In genomic region chr5:166750376-166750775, GRCh38 we compare ENCODE assay signal across 1 cellular context.
TF ChIP-seq lines count a peak whose summit lies in the region.

No MANE protein-coding gene starts in this region.

TF ChIP-seq in GM23338, 12 proteins besides CTCF, POLR2A, EP300 and RAD21 (continued from another document):
- TF ChIP-seq, protein P1, sequence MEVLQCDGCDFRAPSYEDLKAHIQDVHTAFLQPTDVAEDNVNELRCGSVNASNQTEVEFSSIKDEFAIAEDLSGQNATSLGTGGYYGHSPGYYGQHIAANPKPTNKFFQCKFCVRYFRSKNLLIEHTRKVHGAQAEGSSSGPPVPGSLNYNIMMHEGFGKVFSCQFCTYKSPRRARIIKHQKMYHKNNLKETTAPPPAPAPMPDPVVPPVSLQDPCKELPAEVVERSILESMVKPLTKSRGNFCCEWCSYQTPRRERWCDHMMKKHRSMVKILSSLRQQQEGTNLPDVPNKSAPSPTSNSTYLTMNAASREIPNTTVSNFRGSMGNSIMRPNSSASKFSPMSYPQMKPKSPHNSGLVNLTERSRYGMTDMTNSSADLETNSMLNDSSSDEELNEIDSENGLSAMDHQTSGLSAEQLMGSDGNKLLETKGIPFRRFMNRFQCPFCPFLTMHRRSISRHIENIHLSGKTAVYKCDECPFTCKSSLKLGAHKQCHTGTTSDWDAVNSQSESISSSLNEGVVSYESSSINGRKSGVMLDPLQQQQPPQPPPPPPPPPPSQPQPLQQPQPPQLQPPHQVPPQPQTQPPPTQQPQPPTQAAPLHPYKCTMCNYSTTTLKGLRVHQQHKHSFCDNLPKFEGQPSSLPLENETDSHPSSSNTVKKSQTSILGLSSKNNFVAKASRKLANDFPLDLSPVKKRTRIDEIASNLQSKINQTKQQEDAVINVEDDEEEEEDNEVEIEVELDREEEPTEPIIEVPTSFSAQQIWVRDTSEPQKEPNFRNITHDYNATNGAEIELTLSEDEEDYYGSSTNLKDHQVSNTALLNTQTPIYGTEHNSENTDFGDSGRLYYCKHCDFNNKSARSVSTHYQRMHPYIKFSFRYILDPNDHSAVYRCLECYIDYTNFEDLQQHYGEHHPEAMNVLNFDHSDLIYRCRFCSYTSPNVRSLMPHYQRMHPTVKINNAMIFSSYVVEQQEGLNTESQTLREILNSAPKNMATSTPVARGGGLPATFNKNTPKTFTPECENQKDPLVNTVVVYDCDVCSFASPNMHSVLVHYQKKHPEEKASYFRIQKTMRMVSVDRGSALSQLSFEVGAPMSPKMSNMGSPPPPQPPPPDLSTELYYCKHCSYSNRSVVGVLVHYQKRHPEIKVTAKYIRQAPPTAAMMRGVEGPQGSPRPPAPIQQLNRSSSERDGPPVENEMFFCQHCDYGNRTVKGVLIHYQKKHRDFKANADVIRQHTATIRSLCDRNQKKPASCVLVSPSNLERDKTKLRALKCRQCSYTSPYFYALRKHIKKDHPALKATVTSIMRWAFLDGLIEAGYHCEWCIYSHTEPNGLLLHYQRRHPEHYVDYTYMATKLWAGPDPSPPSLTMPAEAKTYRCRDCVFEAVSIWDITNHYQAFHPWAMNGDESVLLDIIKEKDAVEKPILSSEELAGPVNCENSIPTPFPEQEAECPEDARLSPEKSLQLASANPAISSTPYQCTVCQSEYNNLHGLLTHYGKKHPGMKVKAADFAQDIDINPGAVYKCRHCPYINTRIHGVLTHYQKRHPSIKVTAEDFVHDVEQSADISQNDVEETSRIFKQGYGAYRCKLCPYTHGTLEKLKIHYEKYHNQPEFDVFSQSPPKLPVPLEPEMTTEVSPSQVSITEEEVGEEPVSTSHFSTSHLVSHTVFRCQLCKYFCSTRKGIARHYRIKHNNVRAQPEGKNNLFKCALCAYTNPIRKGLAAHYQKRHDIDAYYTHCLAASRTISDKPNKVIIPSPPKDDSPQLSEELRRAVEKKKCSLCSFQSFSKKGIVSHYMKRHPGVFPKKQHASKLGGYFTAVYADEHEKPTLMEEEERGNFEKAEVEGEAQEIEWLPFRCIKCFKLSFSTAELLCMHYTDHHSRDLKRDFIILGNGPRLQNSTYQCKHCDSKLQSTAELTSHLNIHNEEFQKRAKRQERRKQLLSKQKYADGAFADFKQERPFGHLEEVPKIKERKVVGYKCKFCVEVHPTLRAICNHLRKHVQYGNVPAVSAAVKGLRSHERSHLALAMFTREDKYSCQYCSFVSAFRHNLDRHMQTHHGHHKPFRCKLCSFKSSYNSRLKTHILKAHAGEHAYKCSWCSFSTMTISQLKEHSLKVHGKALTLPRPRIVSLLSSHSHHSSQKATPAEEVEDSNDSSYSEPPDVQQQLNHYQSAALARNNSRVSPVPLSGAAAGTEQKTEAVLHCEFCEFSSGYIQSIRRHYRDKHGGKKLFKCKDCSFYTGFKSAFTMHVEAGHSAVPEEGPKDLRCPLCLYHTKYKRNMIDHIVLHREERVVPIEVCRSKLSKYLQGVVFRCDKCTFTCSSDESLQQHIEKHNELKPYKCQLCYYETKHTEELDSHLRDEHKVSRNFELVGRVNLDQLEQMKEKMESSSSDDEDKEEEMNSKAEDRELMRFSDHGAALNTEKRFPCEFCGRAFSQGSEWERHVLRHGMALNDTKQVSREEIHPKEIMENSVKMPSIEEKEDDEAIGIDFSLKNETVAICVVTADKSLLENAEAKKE (CRISPR knock-in tag; IDR thresholded peaks at IDR 0.05) = no peak
- TF ChIP-seq POLR2AphosphoS5 (IDR thresholded peaks at IDR 0.05; ENCODE audit: low read depth) (no peak), EZH2 (IDR thresholded peaks at IDR 0.05; ENCODE audit: low read depth, unreplicated experiment) (no peak), JUNB (IDR thresholded peaks at IDR 0.05; ENCODE audit: unreplicated experiment) (no peak), STAT1 (IDR thresholded peaks at IDR 0.05; ENCODE audit: unreplicated experiment) (no peak), NANOG (IDR thresholded peaks at IDR 0.05; ENCODE audit: borderline replicate concordance) (no peak), ZNF114 (CRISPR knock-in tag; IDR thresholded peaks at IDR 0.05) (no peak), ZNF331 (CRISPR knock-in tag; IDR thresholded peaks at IDR 0.05; ENCODE audit: low read depth) (no peak)
- TF ChIP-seq, protein P2, sequence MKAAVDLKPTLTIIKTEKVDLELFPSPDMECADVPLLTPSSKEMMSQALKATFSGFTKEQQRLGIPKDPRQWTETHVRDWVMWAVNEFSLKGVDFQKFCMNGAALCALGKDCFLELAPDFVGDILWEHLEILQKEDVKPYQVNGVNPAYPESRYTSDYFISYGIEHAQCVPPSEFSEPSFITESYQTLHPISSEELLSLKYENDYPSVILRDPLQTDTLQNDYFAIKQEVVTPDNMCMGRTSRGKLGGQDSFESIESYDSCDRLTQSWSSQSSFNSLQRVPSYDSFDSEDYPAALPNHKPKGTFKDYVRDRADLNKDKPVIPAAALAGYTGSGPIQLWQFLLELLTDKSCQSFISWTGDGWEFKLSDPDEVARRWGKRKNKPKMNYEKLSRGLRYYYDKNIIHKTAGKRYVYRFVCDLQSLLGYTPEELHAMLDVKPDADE (IDR thresholded peaks at IDR 0.05) = no peak
- TF ChIP-seq, protein P3, sequence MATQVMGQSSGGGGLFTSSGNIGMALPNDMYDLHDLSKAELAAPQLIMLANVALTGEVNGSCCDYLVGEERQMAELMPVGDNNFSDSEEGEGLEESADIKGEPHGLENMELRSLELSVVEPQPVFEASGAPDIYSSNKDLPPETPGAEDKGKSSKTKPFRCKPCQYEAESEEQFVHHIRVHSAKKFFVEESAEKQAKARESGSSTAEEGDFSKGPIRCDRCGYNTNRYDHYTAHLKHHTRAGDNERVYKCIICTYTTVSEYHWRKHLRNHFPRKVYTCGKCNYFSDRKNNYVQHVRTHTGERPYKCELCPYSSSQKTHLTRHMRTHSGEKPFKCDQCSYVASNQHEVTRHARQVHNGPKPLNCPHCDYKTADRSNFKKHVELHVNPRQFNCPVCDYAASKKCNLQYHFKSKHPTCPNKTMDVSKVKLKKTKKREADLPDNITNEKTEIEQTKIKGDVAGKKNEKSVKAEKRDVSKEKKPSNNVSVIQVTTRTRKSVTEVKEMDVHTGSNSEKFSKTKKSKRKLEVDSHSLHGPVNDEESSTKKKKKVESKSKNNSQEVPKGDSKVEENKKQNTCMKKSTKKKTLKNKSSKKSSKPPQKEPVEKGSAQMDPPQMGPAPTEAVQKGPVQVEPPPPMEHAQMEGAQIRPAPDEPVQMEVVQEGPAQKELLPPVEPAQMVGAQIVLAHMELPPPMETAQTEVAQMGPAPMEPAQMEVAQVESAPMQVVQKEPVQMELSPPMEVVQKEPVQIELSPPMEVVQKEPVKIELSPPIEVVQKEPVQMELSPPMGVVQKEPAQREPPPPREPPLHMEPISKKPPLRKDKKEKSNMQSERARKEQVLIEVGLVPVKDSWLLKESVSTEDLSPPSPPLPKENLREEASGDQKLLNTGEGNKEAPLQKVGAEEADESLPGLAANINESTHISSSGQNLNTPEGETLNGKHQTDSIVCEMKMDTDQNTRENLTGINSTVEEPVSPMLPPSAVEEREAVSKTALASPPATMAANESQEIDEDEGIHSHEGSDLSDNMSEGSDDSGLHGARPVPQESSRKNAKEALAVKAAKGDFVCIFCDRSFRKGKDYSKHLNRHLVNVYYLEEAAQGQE (IDR thresholded peaks at IDR 0.05; ENCODE audit: unreplicated experiment) = no peak
